9 cellular contexts compared by ENCODE assay signal in genomic region chr4:81565137-81565870, GRCh38.
DNase-seq lines count a peak whose midpoint lies in the region; ATAC-seq and TF ChIP-seq lines count a peak whose summit lies in the region.
"Had no signal": no experiment of that assay in that cellular context is flagged by ENCODE, and none has a peak within 500 bp of the region (broad histone marks: within the 10 kb centered on the region; RNA-seq: fewer than 3 reads in every experiment).

No MANE protein-coding gene starts in this region.

- ATAC-seq in lung (ENCODE audit: insufficient read depth, low FRiP score) (peak; percentile 72), HG02852 (IDR thresholded peaks at IDR 0.05; ENCODE audit: unreplicated experiment) (no peak)

- peak; percentile 8 for DNase-seq in NCI-H2227 treated with DMSO at 0.1 percent for 48 hours (lab: John Stamatoyannopoulos, UW)
- DNase-seq in lung (ENCODE audit: low spot score) = peak; percentile 70
- DNase-seq in NCI-H128 (lab: John Stamatoyannopoulos, UW; ENCODE audit: unreplicated experiment) = no peak
- no peak for DNase-seq in SJCRH30
- no peak for DNase-seq in NCI-H510A (lab: John Stamatoyannopoulos, UW)
- DNase-seq: stimulated activated CD4-positive, alpha-beta T cell treated with anti-CD3 and anti-CD28 coated beads, Interleukin-15, amount 100 ng/mL, for 24 hours had no signal

- no peaks in the 10 kb centered on the region for H3K9me3 ChIP-seq in ectodermal cell (ENCODE audit: control insufficient read depth, low read length)
- H3K9me3 ChIP-seq in lung (ENCODE audit: control insufficient read depth in 2 of 2, insufficient read depth in 1 of 2, low read length in 1 of 2) = no peaks in the 10 kb centered on the region
- no peaks in the 10 kb centered on the region for H3K9me3 ChIP-seq in SJCRH30 (replicated peaks)

- peak overlapping the region; percentile 45 for H3K27ac ChIP-seq in ectodermal cell (ENCODE audit: insufficient read depth, low read depth, low read length, poor library complexity, severe bottlenecking)
- H3K27ac ChIP-seq in lung (ENCODE audit: low read depth in 1 of 2, low read length in 1 of 2) = peak overlapping the region; percentile 43 to 88
- peak overlapping the region; percentile 31 for H3K27ac ChIP-seq in temporal lobe (ENCODE audit: low read depth, low read length)
- H3K27ac ChIP-seq in SJCRH30 = no peak overlapping the region

- TF ChIP-seq CTCF in lung (IDR thresholded peaks at IDR 0.05; ENCODE audit: control extremely low read depth, extremely low read depth) = no peak

- H3K27me3 ChIP-seq in ectodermal cell (ENCODE audit: control insufficient read depth, insufficient read depth, low read length, poor library complexity, severe bottlenecking) = no peaks in the 10 kb centered on the region
- no peaks in the 10 kb centered on the region for H3K27me3 ChIP-seq in lung (ENCODE audit: control insufficient read depth, insufficient read depth)
- H3K27me3 ChIP-seq in SJCRH30 = no peaks in the 10 kb centered on the region

- H3K4me3 ChIP-seq in ectodermal cell (ENCODE audit: insufficient read depth, low read depth, low read length) (no peak overlapping the region), lung (no peak overlapping the region), SJCRH30 (no peak overlapping the region)

- H3K4me1 ChIP-seq in ectodermal cell (ENCODE audit: control insufficient read depth, insufficient read depth, low read length) (peaks cover 10% of the 10 kb centered on the region), lung (ENCODE audit: control insufficient read depth in 2 of 2, insufficient read depth in 2 of 2, low read length in 2 of 2) (peaks cover 0 to 2% of the 10 kb centered on the region in 2 donors), SJCRH30 (no peaks in the 10 kb centered on the region)

- no peaks in the 10 kb centered on the region for H3K36me3 ChIP-seq in ectodermal cell (ENCODE audit: control insufficient read depth, insufficient read depth, low read length)
- no peaks in the 10 kb centered on the region for H3K36me3 ChIP-seq in lung (ENCODE audit: control insufficient read depth in 2 of 2, insufficient read depth in 2 of 2, low read length in 2 of 2)
- no peaks in the 10 kb centered on the region for H3K36me3 ChIP-seq in SJCRH30

- 50 to 58% methylated on average over 6 of the region's 6 CpGs for WGBS in ectodermal cell, 2 experiments
- 35 to 71% methylated on average over 6 of the region's 6 CpGs for WGBS in lung, 2 donors

Comparison
In these comparisons a context has a peak if more than half of its experiments do, and no peak if none do; other contexts are left out.
1. DNase-seq: peak in NCI-H2227 treated with DMSO at 0.1 percent for 48 hours (single experiment) and lung (single experiment); none in NCI-H128 (single experiment), SJCRH30 (0 of 2) and NCI-H510A (single experiment).